Comparison of ENCODE assay signal across 25 cellular contexts in genomic region chr11:110828086-110828485, GRCh38.
"Had no signal": no experiment of that assay in that cellular context is flagged by ENCODE, and none has a peak within 500 bp of the region (broad histone marks: within the 10 kb centered on the region; RNA-seq: fewer than 3 reads in every experiment).

No MANE protein-coding gene starts in this region.

- H3K9me3 ChIP-seq: left lung, lower lobe of right lung, pancreas, prostate gland, sigmoid colon, spleen, suprapubic skin, thoracic aorta, tibial artery, upper lobe of right lung had no signal

- H3K27me3 ChIP-seq: left lung, pancreas, sigmoid colon, spleen, suprapubic skin, tibial artery, upper lobe of right lung had no signal

- H3K36me3 ChIP-seq: left lung, lower lobe of right lung, pancreas, prostate gland, sigmoid colon, spleen, suprapubic skin, thoracic aorta, tibial artery, upper lobe of right lung had no signal

- H3K4me1 ChIP-seq: left lung, lower lobe of right lung, pancreas, prostate gland, sigmoid colon, spleen, suprapubic skin, tibial artery, upper lobe of right lung had no signal

- H3K27ac ChIP-seq: left lung, lower lobe of right lung, pancreas, prostate gland, sigmoid colon, spleen, suprapubic skin, thoracic aorta, tibial artery, upper lobe of right lung had no signal

- H3K4me3 ChIP-seq: left lung, lower lobe of right lung, pancreas, prostate gland, sigmoid colon, spleen, suprapubic skin, thoracic aorta, tibial artery, upper lobe of right lung had no signal

- ATAC-seq: left colon; left lung; lower lobe of right lung; naive thymus-derived CD8-positive, alpha-beta T cell; pancreas; right cardiac atrium; stimulated activated effector memory CD8-positive, alpha-beta T cell treated with anti-CD3 and anti-CD28 coated beads, Interleukin-12 subunit alpha, Interleukin-12 subunit beta, amount 100 ng/mL, for 72 hours; upper lobe of right lung had no signal

- DNase-seq: immature natural killer cell; kidney; left colon; left lung; lower lobe of right lung; mammary epithelial cell; mesenchymal stem cell; naive thymus-derived CD8-positive, alpha-beta T cell; nucleus accumbens; pancreas; posterior cingulate gyrus; retina; right cardiac atrium; sigmoid colon; small intestine; spleen; stimulated activated CD4-positive, alpha-beta T cell treated with anti-CD3 and anti-CD28 coated beads, Interleukin-4, amount 100 ng/mL, for 24 hours; stimulated activated naive CD4-positive, alpha-beta T cell; tibial artery; trophoblast cell; upper lobe of right lung had no signal
